In genomic region chr2:39124000-39124769, GRCh38 we compare ENCODE assay signal across 1 cellular context.
A peak's percentile ranks its signal among the peaks of the same experiment; 100 is the strongest.
TF ChIP-seq lines count a peak whose summit lies in the region.

No MANE protein-coding gene starts in this region.

TF ChIP-seq in K562, 482 proteins besides CTCF, POLR2A, EP300 and RAD21 (continued from another document and continues in another):
- TF ChIP-seq CHAMP1 (IDR thresholded peaks at IDR 0.05) (peak; percentile 59; the same call in 1 of the 2 replicates), TEAD1 (CRISPR knock-in tag; IDR thresholded peaks at IDR 0.05) (peak in 1 of 2 experiments; percentile 58; a peak in 1 of 4 replicates), NFE2 (IDR thresholded peaks at IDR 0.05; ENCODE audit: low read depth) (peak; percentile 11; the same call in 1 of the 2 replicates), PHTF2 (CRISPR knock-in tag; IDR thresholded peaks at IDR 0.05) (no peak), E2F4 (CRISPR knock-in tag; IDR thresholded peaks at IDR 0.05; ENCODE audit: low read depth) (peak; percentile 25; the same call in 1 of the 2 replicates), TBL1XR1 (IDR thresholded peaks at IDR 0.05; ENCODE audit: low read length in 2 of 2) (peak; percentile 22 to 69; a peak in 2 of 4 replicates), KAT7 (CRISPR knock-in tag; IDR thresholded peaks at IDR 0.05; ENCODE audit: borderline replicate concordance) (no peak; the same call in 1 of the 2 replicates), HDAC2 (IDR thresholded peaks at IDR 0.05) (peak; percentile 23; the same call in 1 of the 2 replicates), TCF3 (CRISPR knock-in tag; IDR thresholded peaks at IDR 0.05) (peak; percentile 43; the same call in 1 of the 2 replicates), RAD51 (IDR thresholded peaks at IDR 0.05; ENCODE audit: borderline replicate concordance, low read depth) (peak; percentile 49; the same call in 1 of the 2 replicates), ZHX1 (conservative IDR thresholded peaks at IDR 0.05; ENCODE audit: low read length) (0 out of 2 replicates have a peak, but pooled peaks have one; percentile 43), BCOR (IDR thresholded peaks at IDR 0.05) (no peak), ETV5 (CRISPR knock-in tag; IDR thresholded peaks at IDR 0.05; ENCODE audit: low read depth) (peak; percentile 83), ZFP1 (CRISPR knock-in tag; IDR thresholded peaks at IDR 0.05) (no peak), MTA1 (IDR thresholded peaks at IDR 0.05; ENCODE audit: borderline replicate concordance) (peak; percentile 93), ZNF133 (CRISPR knock-in tag; IDR thresholded peaks at IDR 0.05) (no peak), E2F3 (CRISPR knock-in tag; IDR thresholded peaks at IDR 0.05) (no peak), MYC (IDR thresholded peaks at IDR 0.05; ENCODE audit: low read depth, low read length) (peak; percentile 87), MYC (CRISPR knock-in tag; IDR thresholded peaks at IDR 0.05; ENCODE audit: borderline replicate concordance, low read depth) (no peak), LARP7 (IDR thresholded peaks at IDR 0.05) (no peak), ZNF449 (CRISPR knock-in tag; IDR thresholded peaks at IDR 0.05) (0 out of 2 replicates have a peak, but pooled peaks have one; percentile 47), NKRF (IDR thresholded peaks at IDR 0.05; ENCODE audit: borderline replicate concordance) (peak; percentile 51; the same call in 1 of the 2 replicates), NFRKB (IDR thresholded peaks at IDR 0.05; ENCODE audit: low read depth) (peak; percentile 65), CSDE1 (IDR thresholded peaks at IDR 0.05) (no peak), ZNF395 (CRISPR knock-in tag; IDR thresholded peaks at IDR 0.05) (0 out of 2 replicates have a peak, but pooled peaks have one; percentile 56), E4F1 (CRISPR knock-in tag; IDR thresholded peaks at IDR 0.05; ENCODE audit: borderline replicate concordance) (peak; percentile 72; the same call in 1 of the 2 replicates), GTF3C2 (IDR thresholded peaks at IDR 0.05; ENCODE audit: borderline replicate concordance, extremely low read depth, insufficient read length) (no peak), RHOXF2B (CRISPR knock-in tag; conservative IDR thresholded peaks at IDR 0.05) (no peak), ZEB2 (IDR thresholded peaks at IDR 0.05) (no peak), TAF7 (tag; IDR thresholded peaks at IDR 0.05) (peak; percentile 30; the same call in 1 of the 2 replicates), ZBTB2 (IDR thresholded peaks at IDR 0.05) (peak; percentile 97), CEBPG (CRISPR knock-in tag; IDR thresholded peaks at IDR 0.05) (peak; percentile 68), CEBPG (tag; conservative IDR thresholded peaks at IDR 0.05 in 1 of 2, IDR thresholded peaks at IDR 0.05 in 1 of 2) (peak; percentile 22 to 80; a peak in 3 of 4 replicates), PHF21A (IDR thresholded peaks at IDR 0.05; ENCODE audit: borderline replicate concordance, low read depth) (no peak), MCM2 (IDR thresholded peaks at IDR 0.05; ENCODE audit: low read depth) (no peak), MAZ (CRISPR knock-in tag; conservative IDR thresholded peaks at IDR 0.05 in 1 of 2, IDR thresholded peaks at IDR 0.05 in 1 of 2) (peak; percentile 94 to 95), L3MBTL2 (IDR thresholded peaks at IDR 0.05) (peak; percentile 94), CHCHD3 (CRISPR knock-in tag; IDR thresholded peaks at IDR 0.05) (no peak), ETS1 (conservative IDR thresholded peaks at IDR 0.05; ENCODE audit: control insufficient read depth, low read depth, low read length) (peak; percentile 91), ESRRA (IDR thresholded peaks at IDR 0.05; ENCODE audit: borderline replicate concordance, low read depth) (peak; percentile 91), SLC30A9 (CRISPR knock-in tag; IDR thresholded peaks at IDR 0.05) (no peak)
